8 cellular contexts compared by ENCODE assay signal in the genomic region with DNA sequence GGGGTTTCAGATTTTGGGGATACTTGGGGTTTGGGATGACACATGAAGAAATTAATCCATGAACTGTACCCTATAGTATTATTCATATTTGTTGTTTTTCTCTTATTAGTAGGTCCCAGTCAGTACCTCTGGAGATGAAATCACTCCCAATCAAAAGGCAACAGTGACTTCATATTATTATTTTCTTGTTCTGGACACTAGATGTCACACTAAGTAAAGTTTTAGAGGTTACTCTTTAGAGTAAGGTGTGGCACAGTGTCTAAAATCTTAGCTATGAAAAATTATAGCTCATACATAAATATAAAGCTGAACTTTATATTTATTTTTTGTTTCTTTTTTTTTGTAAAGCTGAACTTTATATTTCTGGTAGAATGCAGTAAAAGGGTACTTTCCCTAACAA. TPM values are rescaled to one million over a fixed set of nuclear protein-coding genes. Genes with fewer than 3 reads are reported as not detected.
DNase-seq lines count a peak whose midpoint lies in the region; ATAC-seq and TF ChIP-seq lines count a peak whose summit lies in the region.
"Had no signal": no experiment of that assay in that cellular context is flagged by ENCODE, and none has a peak within 500 bp of the region (broad histone marks: within the 10 kb centered on the region; RNA-seq: fewer than 3 reads in every experiment).

No MANE protein-coding gene starts in this region.

- CTCF ChIA-PET in IMR-90 (lab: Yijun Ruan, JAX) = interaction anchor here (0.5 kb wide), 1 partner anchor 69 kb away, joined by 3 read pairs; no protein-coding TSS in a partner anchor
- CTCF ChIA-PET in SK-N-SH (lab: Yijun Ruan, JAX) = interaction anchor here (0.5 to 8.7 kb wide), 46 partner anchors 9 to 874 kb away, joined by 3 to 178 read pairs (median 4); a partner anchor contains a TSS

- no peak overlapping the region; the same call in 1 of the 2 replicates for H4K5ac ChIP-seq in IMR-90 (ENCODE audit: low read depth, low read length)

- H2BK20ac ChIP-seq in IMR-90 (ENCODE audit: low read depth, low read length) = no peak overlapping the region

- H3K79me1 ChIP-seq in IMR-90 (ENCODE audit: low read depth in 1 of 2, low read length in 2 of 2) = peaks cover 49 to 75% of the 10 kb centered on the region in 2 experiments

- H2AK9ac ChIP-seq in IMR-90 (replicated peaks; ENCODE audit: low read depth, low read length, poor library complexity) = no peak overlapping the region

- H4K20me1 ChIP-seq in IMR-90 (ENCODE audit: insufficient read depth, low read length) (peaks cover 4% of the 10 kb centered on the region; the same call in 1 of the 2 replicates), SK-N-SH (ENCODE audit: insufficient read depth) (no peaks in the 10 kb centered on the region)

- H3K4me3 ChIP-seq in GM12864 (ENCODE audit: low read depth, low read length) (no peak overlapping the region), IMR-90 (ENCODE audit: insufficient read depth, low read depth, low read length) (no peak overlapping the region), SK-N-SH (ENCODE audit: low read depth in 2 of 2, low read length in 1 of 2) (no peak overlapping the region)
- H3K4me3 ChIP-seq: upper lobe of left lung had no signal

- no peak for TF ChIP-seq CTCF in GM12864 (IDR thresholded peaks at IDR 0.05; ENCODE audit: low read depth, low read length, missing control alignments)
- peak; percentile 30; the same call in 1 of the 2 replicates for TF ChIP-seq CTCF in IMR-90 (conservative IDR thresholded peaks at IDR 0.05; ENCODE audit: low read depth, low read length)
- TF ChIP-seq CTCF in SK-N-SH (IDR thresholded peaks at IDR 0.05) = peak; percentile 57

- ATAC-seq in IMR-90 (ENCODE audit: low read depth) (peak; percentile 40; the same call in 1 of the 2 replicates), GM18505 (IDR thresholded peaks at IDR 0.05; ENCODE audit: unreplicated experiment) (no peak)
- ATAC-seq in stimulated activated memory B cell treated with anti-CD40 and anti-IgM and Interleukin-4, amounts not matched to agents 10 μg/mL and 1 μg/mL and 100 μg/mL, for 72 hours = peak; percentile 61

- H2BK120ac ChIP-seq in IMR-90 (ENCODE audit: low read depth, low read length) = no peak overlapping the region

- TF ChIP-seq EP300 in SK-N-SH (IDR thresholded peaks at IDR 0.05; ENCODE audit: borderline replicate concordance in 1 of 2, low read depth in 1 of 2, low read length in 1 of 2) = no peak

- H3K4me1 ChIP-seq in IMR-90 (ENCODE audit: control insufficient read depth, insufficient read depth, low read length) = 0 out of 2 replicates have a peak, but pooled peaks cover 2% of the 10 kb centered on the region
- peaks cover 0 to 7% of the 10 kb centered on the region in 2 experiments; a peak in 2 of 4 replicates for H3K4me1 ChIP-seq in SK-N-SH (ENCODE audit: control insufficient read depth in 1 of 2, insufficient read depth in 2 of 2, low read depth in 1 of 2, low read length in 1 of 2)
- H3K4me1 ChIP-seq: upper lobe of left lung had no signal

- peaks cover 11% of the 10 kb centered on the region for H3F3A ChIP-seq in SK-N-SH (replicated peaks; ENCODE audit: insufficient read depth)

- H3K9me3 Mint-ChIP-seq in stimulated activated memory B cell treated with anti-CD40 and anti-IgM and Interleukin-4, amounts not matched to agents 10 μg/mL and 1 μg/mL and 100 μg/mL, for 72 hours = no peaks in the 10 kb centered on the region

- TF ChIP-seq RAD21 in IMR-90 (IDR thresholded peaks at IDR 0.05; ENCODE audit: low read length) (peak; percentile 35), SK-N-SH (IDR thresholded peaks at IDR 0.05; ENCODE audit: low read length) (peak; percentile 88)

- no peak overlapping the region for H4K91ac ChIP-seq in IMR-90 (ENCODE audit: insufficient read depth, low read depth, low read length)

- in situ Hi-C loops in IMR-90 (cut with MboI; ENCODE audit: low sequenced_read_pairs) = no loop called here

- H3K27me3 ChIP-seq in IMR-90 (ENCODE audit: control insufficient read depth, insufficient read depth, low read length) (no peaks in the 10 kb centered on the region), SK-N-SH (ENCODE audit: insufficient read depth) (no peaks in the 10 kb centered on the region)
- H3K27me3 ChIP-seq: upper lobe of left lung had no signal

- H2AFZ ChIP-seq in IMR-90 (replicated peaks; ENCODE audit: low read length, poor library complexity) (no peak overlapping the region), SK-N-SH (ENCODE audit: low read depth) (no peak overlapping the region)

- no peaks in the 10 kb centered on the region for H3K4me1 Mint-ChIP-seq in stimulated activated memory B cell treated with anti-CD40 and anti-IgM and Interleukin-4, amounts not matched to agents 10 μg/mL and 1 μg/mL and 100 μg/mL, for 72 hours

- dilution Hi-C loops in IMR-90 (cut with HindIII; ENCODE audit: low sequenced_read_pairs, unreplicated experiment) = no loop called here

- DNase-seq in GM12864 (ENCODE audit: low read depth) (peak; percentile 3), IMR-90 (no peak), SK-N-SH (peak; percentile 52), germinal center (ENCODE audit: low spot score) (peak; percentile 51), UCSD-AML1 (lab: John Stamatoyannopoulos, UW; ENCODE audit: unreplicated experiment) (no peak)
- DNase-seq: upper lobe of left lung had no signal

- H3K27me3 Mint-ChIP-seq in stimulated activated memory B cell treated with anti-CD40 and anti-IgM and Interleukin-4, amounts not matched to agents 10 μg/mL and 1 μg/mL and 100 μg/mL, for 72 hours = no peaks in the 10 kb centered on the region

- no peak overlapping the region for H2AK5ac ChIP-seq in IMR-90 (ENCODE audit: low read depth, low read length)

- no peak overlapping the region for H3K4me2 ChIP-seq in IMR-90 (ENCODE audit: low read depth, low read length)
- H3K4me2 ChIP-seq in SK-N-SH = no peak overlapping the region

- H3K23ac ChIP-seq in IMR-90 (ENCODE audit: low read depth, low read length) = no peak overlapping the region

- H3K14ac ChIP-seq in IMR-90 (replicated peaks; ENCODE audit: low read depth, low read length) = no peak overlapping the region

- H3K9me2 ChIP-seq in SK-N-SH = no peaks in the 10 kb centered on the region

- H3K79me2 ChIP-seq in SK-N-SH (ENCODE audit: insufficient read depth) = peaks cover 12% of the 10 kb centered on the region; the same call in 1 of the 2 replicates

- H4K8ac ChIP-seq in IMR-90 (ENCODE audit: low read depth in 2 of 2, low read length in 2 of 2) = no peak overlapping the region

- no peaks in the 10 kb centered on the region for H3K36me3 Mint-ChIP-seq in stimulated activated memory B cell treated with anti-CD40 and anti-IgM and Interleukin-4, amounts not matched to agents 10 μg/mL and 1 μg/mL and 100 μg/mL, for 72 hours

- H3K9me1 ChIP-seq in IMR-90 (ENCODE audit: insufficient read depth, low read length) = 0 out of 2 replicates have a peak, but pooled peaks cover 6% of the 10 kb centered on the region

- H3K9me3 ChIP-seq in IMR-90 (ENCODE audit: control insufficient read depth, insufficient read depth, low read length) (no peaks in the 10 kb centered on the region), SK-N-SH (no peaks in the 10 kb centered on the region)
- H3K9me3 ChIP-seq: upper lobe of left lung had no signal

- TF ChIP-seq POLR2A in IMR-90 (IDR thresholded peaks at IDR 0.05; ENCODE audit: low read depth, low read length) (no peak), GM18505 (IDR thresholded peaks at IDR 0.05; ENCODE audit: borderline replicate concordance, extremely low read depth, insufficient read depth, insufficient read length) (no peak)

- POLR2A ChIA-PET in IMR-90 (lab: Charles Lee; ENCODE audit: unreplicated experiment) (interaction anchor here (0.5 kb wide), 1 partner anchor 54 kb away, joined by 3 read pairs; no protein-coding TSS in a partner anchor), SK-N-SH (lab: Yijun Ruan, JAX) (interaction anchor here (0.7 kb wide), 1 partner anchor 248 kb away, joined by 4 read pairs; no protein-coding TSS in a partner anchor)

- no peak overlapping the region for H3K4me3 Mint-ChIP-seq in stimulated activated memory B cell treated with anti-CD40 and anti-IgM and Interleukin-4, amounts not matched to agents 10 μg/mL and 1 μg/mL and 100 μg/mL, for 72 hours

- no peak overlapping the region for H2BK15ac ChIP-seq in IMR-90 (ENCODE audit: low read depth, low read length)

- no peak overlapping the region for H3K18ac ChIP-seq in IMR-90 (ENCODE audit: low read depth, low read length)

- H3K56ac ChIP-seq in IMR-90 (ENCODE audit: extremely low read depth, insufficient read depth, low read length) = no peak overlapping the region

- no peak overlapping the region for H3K27ac Mint-ChIP-seq in stimulated activated memory B cell treated with anti-CD40 and anti-IgM and Interleukin-4, amounts not matched to agents 10 μg/mL and 1 μg/mL and 100 μg/mL, for 72 hours

- H3K27ac ChIP-seq in IMR-90 (ENCODE audit: insufficient read depth, low read length) (no peak overlapping the region), SK-N-SH (ENCODE audit: low read depth in 2 of 2, low read length in 1 of 2) (no peak overlapping the region)
- H3K27ac ChIP-seq: upper lobe of left lung had no signal

- H3K9ac ChIP-seq in IMR-90 (ENCODE audit: low read depth, low read length) = no peak overlapping the region
- H3K9ac ChIP-seq in SK-N-SH = no peak overlapping the region

- H2BK5ac ChIP-seq in IMR-90 (ENCODE audit: low read depth, low read length, poor library complexity, severe bottlenecking) = no peak overlapping the region

- H3K36me3 ChIP-seq in IMR-90 (ENCODE audit: control insufficient read depth, insufficient read depth, low read length) (peaks cover 47% of the 10 kb centered on the region), SK-N-SH (replicated peaks in 1 of 2; ENCODE audit: control insufficient read depth in 1 of 2, insufficient read depth in 2 of 2, low read length in 1 of 2) (peaks cover 9 to 61% of the 10 kb centered on the region in 2 experiments)

- intact Hi-C loops in IMR-90 (cut with micrococcal nuclease) = loop anchor here (2.0 kb wide), 1 partner anchor 232 kb away; no protein-coding TSS in a partner anchor

- no peak overlapping the region for H3K4ac ChIP-seq in IMR-90 (ENCODE audit: low read depth, low read length)

- BruUV-seq in IMR-90 (replicated peaks; lab: Mats Ljungman, UMichigan) = no TSS peak

RNA-seq across cellular contexts. Expression of a gene that starts 35.1 kb away (rescaled TPM):
- total RNA-seq in IMR-90 (2012; rRNA removed) = 507 and 649 TPM in 2 replicates
- polyA plus RNA-seq in IMR-90 (2012; rRNA removed) (135 and 152 TPM in 2 replicates), SK-N-SH (2012; rRNA removed) (48.2 and 54.2 TPM in 2 replicates)
- 212 and 266 TPM in 2 replicates for polyA plus RNA-seq in IMR-90 (2012; cell fraction: cytosol; rRNA removed)
- polyA plus RNA-seq in IMR-90 (2012; cell fraction: nucleus; rRNA removed; ENCODE audit: low replicate concordance) = 98.5 and 144 TPM in 2 replicates
- polyA plus RNA-seq in SK-N-SH (2012; cell fraction: cytosol; rRNA removed) = 37.9 and 43.6 TPM in 2 replicates
- polyA plus RNA-seq in SK-N-SH (2012; cell fraction: nucleus; rRNA removed) = 36.8 and 41.4 TPM in 2 replicates

RNA-seq across cellular contexts. Expression of a gene that starts 46.1 kb away (rescaled TPM):
- 3.9 and 4.4 TPM in 2 replicates for total RNA-seq in IMR-90 (2012; rRNA removed)
- polyA plus RNA-seq in IMR-90 (2012; rRNA removed) (0.96 and 1.4 TPM in 2 replicates), SK-N-SH (2012; rRNA removed) (0.10 and 0.19 TPM in 2 replicates)
- 0.26 and 0.27 TPM in 2 replicates for polyA plus RNA-seq in IMR-90 (2012; cell fraction: cytosol; rRNA removed)
- 0.40 and 3.5 TPM in 2 replicates for polyA plus RNA-seq in IMR-90 (2012; cell fraction: nucleus; rRNA removed; ENCODE audit: low replicate concordance)
- 0.13 and 0.14 TPM in 2 replicates for polyA plus RNA-seq in SK-N-SH (2012; cell fraction: cytosol; rRNA removed)
- polyA plus RNA-seq in SK-N-SH (2012; cell fraction: nucleus; rRNA removed) = 0.39 and 0.56 TPM in 2 replicates

Comparison
In these comparisons a context has a peak if more than half of its experiments do, and no peak if none do; other contexts are left out.
1. DNase-seq: peak in GM12864 (single experiment), SK-N-SH (single experiment) and germinal center (single experiment); none in IMR-90 (single experiment) and UCSD-AML1 (single experiment).